In the genomic region with DNA sequence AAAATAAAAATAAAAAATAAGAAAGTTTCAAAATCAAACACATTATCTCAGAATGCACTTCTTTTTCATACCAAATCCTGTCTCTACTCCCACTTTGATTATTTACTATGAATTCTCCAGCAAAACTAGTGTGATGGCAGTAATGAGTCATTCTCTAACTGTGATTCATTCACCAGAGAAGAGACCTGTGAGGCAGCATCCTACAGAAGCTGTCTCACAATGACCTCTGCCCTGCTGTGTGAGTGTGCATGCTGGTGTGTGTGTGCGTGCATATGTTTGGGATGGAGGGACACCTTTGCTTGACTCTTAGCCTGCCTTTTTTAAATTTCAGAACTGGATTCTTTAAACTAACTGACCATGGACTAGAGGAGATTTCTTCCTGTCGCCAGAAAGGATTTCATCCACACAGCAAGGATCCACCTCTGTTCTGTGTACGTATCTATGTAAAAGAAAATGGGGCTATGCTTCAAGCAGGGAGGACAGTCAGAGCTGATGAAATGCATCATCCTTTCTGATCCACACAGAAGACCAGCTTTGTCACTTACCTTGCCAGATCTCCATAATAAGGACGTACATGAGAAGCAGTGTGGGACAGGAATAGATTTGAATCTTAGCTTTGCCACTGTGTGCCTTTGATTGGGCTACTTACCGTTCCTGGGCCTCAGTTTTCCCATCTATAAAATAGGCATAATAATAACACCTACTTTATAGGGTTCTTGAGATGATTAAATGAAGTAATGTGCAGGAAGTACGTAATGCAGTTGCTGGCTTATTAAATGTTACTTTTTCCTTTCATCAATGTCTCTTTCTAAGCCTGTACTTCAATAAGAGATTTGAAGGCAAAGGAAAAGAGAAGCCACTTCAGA, we compare ENCODE assay signal across 11 cellular contexts. TPM values are rescaled to one million over a fixed set of nuclear protein-coding genes. Genes with fewer than 3 reads are reported as not detected.
DNase-seq lines count a peak whose midpoint lies in the region; ATAC-seq and TF ChIP-seq lines count a peak whose summit lies in the region.
"Had no signal": no experiment of that assay in that cellular context is flagged by ENCODE, and none has a peak within 500 bp of the region (broad histone marks: within the 10 kb centered on the region; RNA-seq: fewer than 3 reads in every experiment).

No MANE protein-coding gene starts in this region.

- H2AFZ ChIP-seq in osteoblast (ENCODE audit: low read length), result no peak overlapping the region

- H3K36me3 ChIP-seq in osteoblast (ENCODE audit: insufficient read depth, low read length) (peaks cover 54% of the 10 kb centered on the region), tibial nerve (peaks cover 0 to 95% (median 19%) of the 10 kb centered on the region in 3 donors)

- TF ChIP-seq CTCF in osteoblast (IDR thresholded peaks at IDR 0.05; ENCODE audit: extremely low read depth, low read depth, low read length) (no peak), tibial nerve (IDR thresholded peaks at IDR 0.05) (no peak)

- ATAC-seq in HG03039 (IDR thresholded peaks at IDR 0.05; ENCODE audit: unreplicated experiment) (no peak), GM21423 (IDR thresholded peaks at IDR 0.05; ENCODE audit: unreplicated experiment) (no peak)

- no peak for TF ChIP-seq EP300 in tibial nerve (IDR thresholded peaks at IDR 0.05)

- H3K4me1 ChIP-seq in osteoblast (ENCODE audit: insufficient read depth, low read length) (peaks cover 15% of the 10 kb centered on the region), tibial nerve (no peaks in the 10 kb centered on the region)

- H3K4me2 ChIP-seq in osteoblast (ENCODE audit: insufficient read depth, low read length), result no peak overlapping the region

- no peaks in the 10 kb centered on the region for H3K79me2 ChIP-seq in osteoblast (ENCODE audit: insufficient read depth, low read length)

- WGBS in tibial nerve, 2 donors, result 92% methylated on average over 6 of the region's 6 CpGs

- peaks cover 3% of the 10 kb centered on the region for H4K20me1 ChIP-seq in osteoblast (ENCODE audit: insufficient read depth, low read length)

- DNase-seq in COLO829 (ENCODE audit: low spot score) (peak; percentile 70), NCI-H226 (peak; percentile 80), astrocyte of the hippocampus (ENCODE audit: low read depth, low spot score) (peak; percentile 61), osteoblast (ENCODE audit: insufficient read length, low spot score, missing footprints) (peak; percentile 90), tibial nerve (ENCODE audit: low spot score in 2 of 2) (no peak), NCI-H524 treated with DMSO at 0.1 percent for 48 hours (lab: John Stamatoyannopoulos, UW) (no peak)
- DNase-seq: left cardiac atrium, NCI-H2107 had no signal

- TF ChIP-seq POLR2A in tibial nerve (IDR thresholded peaks at IDR 0.05), result no peak

- H3K27ac ChIP-seq in osteoblast (ENCODE audit: low read depth, low read length), result no peak overlapping the region
- no peak overlapping the region for H3K27ac ChIP-seq in tibial nerve

- H3K9me3 ChIP-seq in osteoblast (ENCODE audit: low read depth, low read length) (no peaks in the 10 kb centered on the region), tibial nerve (no peaks in the 10 kb centered on the region)

- H3K27me3 ChIP-seq in osteoblast (ENCODE audit: insufficient read depth, low read length) (no peaks in the 10 kb centered on the region), tibial nerve (no peaks in the 10 kb centered on the region)

- H3K4me3 ChIP-seq in osteoblast (ENCODE audit: insufficient read depth, low read length) (no peak overlapping the region), tibial nerve (no peak overlapping the region)

RNA-seq across cellular contexts. Expression of a gene that starts 31.2 kb away (rescaled TPM):
- total RNA-seq in osteoblast (23.2 and 23.3 TPM in 2 replicates), tibial nerve (10 to 100 TPM; 20.7 to 47.2 (median 24.8) TPM)

RNA-seq across cellular contexts. Expression of a gene that starts 32.9 kb away (rescaled TPM):
- total RNA-seq in osteoblast (0.72 TPM in 1 of 2 replicates, not detected in the other), tibial nerve (10 to 100 TPM in 3 of 4 donors, 1 to 10 TPM in 1; 6.3 to 20.1 (median 16.8) TPM)
- total RNA-seq: G401 had no signal

Comparison
In these comparisons a context has a peak if more than half of its experiments do, and no peak if none do; other contexts are left out.
1. DNase-seq: peak in COLO829 (single experiment), NCI-H226 (single experiment), astrocyte of the hippocampus (single experiment) and osteoblast (single experiment); none in tibial nerve (0 of 2) and NCI-H524 treated with DMSO at 0.1 percent for 48 hours (single experiment).